In genomic region chr14:55416866-55417265, GRCh38 we compare ENCODE assay signal across 10 cellular contexts. TPM values are rescaled to one million over a fixed set of nuclear protein-coding genes. Genes with fewer than 3 reads are reported as not detected.
DNase-seq lines count a peak whose midpoint lies in the region; ATAC-seq and TF ChIP-seq lines count a peak whose summit lies in the region.
"Had no signal": no experiment of that assay in that cellular context is flagged by ENCODE, and none has a peak within 500 bp of the region (broad histone marks: within the 10 kb centered on the region; RNA-seq: fewer than 3 reads in every experiment).

No MANE protein-coding gene starts in this region.

- no peak for DNase-seq in AG04450 (ENCODE audit: low read depth, low spot score)
- DNase-seq in GM10248 (ENCODE audit: extremely low spot score) = peak; percentile 14
- peak; percentile 75 for DNase-seq in OCI-M1 (lab: John Stamatoyannopoulos, UW)
- DNase-seq in fibroblast of lung (ENCODE audit: low read depth in 2 of 2) = no peak
- DNase-seq in epidermal melanocyte (ENCODE audit: insufficient read length, low spot score) = no peak

- TF ChIP-seq CTCF in AG04450 (IDR thresholded peaks at IDR 0.05; ENCODE audit: low read depth, low read length) (peak; percentile 45), GM10248 (IDR thresholded peaks at IDR 0.05; ENCODE audit: control extremely low read depth, extremely low read depth, low read depth, missing control alignments) (no peak), fibroblast of lung (conservative IDR thresholded peaks at IDR 0.05 in 1 of 2, IDR thresholded peaks at IDR 0.05 in 1 of 2; ENCODE audit: low read depth in 1 of 2, low read length in 2 of 2) (peak; percentile 31 to 50)

- POLR2A ChIA-PET in AG04450 (lab: Yijun Ruan, JAX) (no interaction called here), GM10248 (lab: Yijun Ruan, JAX) (no interaction called here)

- no peaks in the 10 kb centered on the region for H3K36me3 ChIP-seq in fibroblast of lung (ENCODE audit: control insufficient read depth, insufficient read depth, low read length)
- H3K36me3 ChIP-seq: gastroesophageal sphincter had no signal

- H3K27ac ChIP-seq in AG04450 (ENCODE audit: low read depth, low read length) = no peak overlapping the region
- no peak overlapping the region for H3K27ac ChIP-seq in fibroblast of lung (ENCODE audit: insufficient read depth, low read length)
- H3K27ac ChIP-seq: gastroesophageal sphincter had no signal

- H4K20me1 ChIP-seq in fibroblast of lung (ENCODE audit: control insufficient read depth, extremely low read depth, insufficient read depth, low read length) = no peaks in the 10 kb centered on the region

- H3K4me3 ChIP-seq in AG04450 (ENCODE audit: low read depth, low read length) (no peak overlapping the region), fibroblast of lung (replicated peaks in 1 of 4; ENCODE audit: control extremely low read depth in 1 of 4, insufficient read depth in 1 of 4, low read depth in 3 of 4, low read length in 4 of 4) (no peak overlapping the region)
- H3K4me3 ChIP-seq: gastroesophageal sphincter had no signal

- no peak overlapping the region for H2AFZ ChIP-seq in fibroblast of lung (ENCODE audit: low read length)

- H3K9ac ChIP-seq in fibroblast of lung (ENCODE audit: insufficient read depth, low read length) = no peak overlapping the region

- H3K9me3 ChIP-seq in AG04450 (ENCODE audit: control insufficient read depth, insufficient read depth, low read length) (no peaks in the 10 kb centered on the region), fibroblast of lung (ENCODE audit: control insufficient read depth, insufficient read depth, low read depth, low read length) (no peaks in the 10 kb centered on the region)
- H3K9me3 ChIP-seq: gastroesophageal sphincter had no signal

- CTCF ChIA-PET in AG04450 (lab: Charles Lee) = interaction anchor here (0.6 to 1.6 kb wide), 9 partner anchors 8 to 1070 kb away, joined by 3 to 8 read pairs (median 3); no protein-coding TSS in a partner anchor
- CTCF ChIA-PET in GM10248 (lab: Yijun Ruan, JAX) = interaction anchor here (0.9 to 5.5 kb wide), 10 partner anchors 8 to 1074 kb away, joined by 3 to 29 read pairs (median 6); no protein-coding TSS in a partner anchor

- no peak overlapping the region for H3K4me2 ChIP-seq in fibroblast of lung (ENCODE audit: extremely low read depth, insufficient read depth, low read length)

- peaks cover 3% of the 10 kb centered on the region for H3K4me1 ChIP-seq in fibroblast of lung (ENCODE audit: control insufficient read depth, extremely low read depth, insufficient read depth, low read length)

- ATAC-seq in GM21717 (IDR thresholded peaks at IDR 0.05; ENCODE audit: unreplicated experiment) (no peak), HG03280 (IDR thresholded peaks at IDR 0.05; ENCODE audit: unreplicated experiment) (no peak), HG03045 (IDR thresholded peaks at IDR 0.05; ENCODE audit: unreplicated experiment) (no peak)
- ATAC-seq: gastroesophageal sphincter had no signal

- H3K79me2 ChIP-seq in fibroblast of lung (ENCODE audit: control insufficient read depth, insufficient read depth, low read length) = no peaks in the 10 kb centered on the region

- H3K27me3 ChIP-seq in AG04450 (ENCODE audit: control insufficient read depth, insufficient read depth, low read length) = no peaks in the 10 kb centered on the region
- no peaks in the 10 kb centered on the region for H3K27me3 ChIP-seq in fibroblast of lung (ENCODE audit: control insufficient read depth, insufficient read depth, low read length)

RNA-seq across cellular contexts. Expression of gene ATG14, which starts 5.2 kb away (rescaled TPM):
- 12.2 and 14.9 TPM in 2 replicates for polyA plus RNA-seq in AG04450 (2011; rRNA removed)
- 11.1 and 14.0 TPM in 2 replicates for polyA minus RNA-seq in AG04450 (2011; rRNA and poly(A)+ RNA removed)
- 18.5 and 21.6 TPM in 2 replicates for total RNA-seq in fibroblast of lung
- 7.2 and 9.9 TPM in 2 replicates for polyA plus RNA-seq in fibroblast of lung
- 5.9 and 8.4 TPM in 2 replicates for polyA plus RNA-seq in fibroblast of lung (2012)
- 6.2 and 7.4 TPM in 2 replicates for polyA minus RNA-seq in fibroblast of lung (ENCODE audit: low replicate concordance)

RNA-seq across cellular contexts. Expression of gene TBPL2, which starts 23.6 kb away (rescaled TPM):
- not detected in 2 replicates for polyA plus RNA-seq in AG04450 (2011; rRNA removed)
- not detected in 2 replicates for polyA minus RNA-seq in AG04450 (2011; rRNA and poly(A)+ RNA removed)
- not detected in 2 replicates for total RNA-seq in fibroblast of lung
- not detected in 2 replicates for polyA plus RNA-seq in fibroblast of lung
- not detected in 2 replicates for polyA plus RNA-seq in fibroblast of lung (2012)
- not detected in 2 replicates for polyA minus RNA-seq in fibroblast of lung (ENCODE audit: low replicate concordance)
- total RNA-seq: gastroesophageal sphincter; T-helper 2 cell treated with Interferon-gamma antibody and Interleukin-4, amounts not matched to agents 100 ng/mL and 5 ng/mL, for 36 hours had no signal

Comparison
In these comparisons a context has a peak if more than half of its experiments do, and no peak if none do; other contexts are left out.
1. DNase-seq: peak in GM10248 (single experiment) and OCI-M1 (single experiment); none in AG04450 (single experiment), fibroblast of lung (0 of 2) and epidermal melanocyte (single experiment).